ENCODE assay signal across 9 cellular contexts in genomic region chr16:57801856-57802634, GRCh38. TPM values are rescaled to one million over a fixed set of nuclear protein-coding genes. Genes with fewer than 3 reads are reported as not detected.
DNase-seq lines count a peak whose midpoint lies in the region; ATAC-seq and TF ChIP-seq lines count a peak whose summit lies in the region.
"Had no signal": no experiment of that assay in that cellular context is flagged by ENCODE, and none has a peak within 500 bp of the region (broad histone marks: within the 10 kb centered on the region; RNA-seq: fewer than 3 reads in every experiment).

A gene with protein sequence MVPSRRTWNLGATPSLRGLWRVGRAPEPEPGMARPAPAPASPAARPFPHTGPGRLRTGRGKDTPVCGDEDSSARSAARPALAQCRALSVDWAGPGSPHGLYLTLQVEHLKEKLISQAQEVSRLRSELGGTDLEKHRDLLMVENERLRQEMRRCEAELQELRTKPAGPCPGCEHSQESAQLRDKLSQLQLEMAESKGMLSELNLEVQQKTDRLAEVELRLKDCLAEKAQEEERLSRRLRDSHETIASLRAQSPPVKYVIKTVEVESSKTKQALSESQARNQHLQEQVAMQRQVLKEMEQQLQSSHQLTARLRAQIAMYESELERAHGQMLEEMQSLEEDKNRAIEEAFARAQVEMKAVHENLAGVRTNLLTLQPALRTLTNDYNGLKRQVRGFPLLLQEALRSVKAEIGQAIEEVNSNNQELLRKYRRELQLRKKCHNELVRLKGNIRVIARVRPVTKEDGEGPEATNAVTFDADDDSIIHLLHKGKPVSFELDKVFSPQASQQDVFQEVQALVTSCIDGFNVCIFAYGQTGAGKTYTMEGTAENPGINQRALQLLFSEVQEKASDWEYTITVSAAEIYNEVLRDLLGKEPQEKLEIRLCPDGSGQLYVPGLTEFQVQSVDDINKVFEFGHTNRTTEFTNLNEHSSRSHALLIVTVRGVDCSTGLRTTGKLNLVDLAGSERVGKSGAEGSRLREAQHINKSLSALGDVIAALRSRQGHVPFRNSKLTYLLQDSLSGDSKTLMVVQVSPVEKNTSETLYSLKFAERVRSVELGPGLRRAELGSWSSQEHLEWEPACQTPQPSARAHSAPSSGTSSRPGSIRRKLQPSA (minus strand): TSS chr16:57802491. CDS start chr16:57798243, 4,248 bp downstream.

- H3K27ac Mint-ChIP-seq in MCF 10A (ENCODE audit: low read depth, unreplicated experiment), result peak within 1 kb of the TSS; percentile 97

- H3K27ac ChIP-seq in gastrocnemius medialis, result peak within 1 kb of the TSS; percentile 64 to 77 (median 66)

- CTCF ChIA-PET in MCF 10A (lab: Yijun Ruan, JAX), result interaction anchor here (0.6 to 4.4 kb wide), 6 partner anchors 8 to 61 kb away, joined by 3 to 57 read pairs (median 4); no protein-coding TSS in a partner anchor

- H3K27me3 ChIP-seq in gastrocnemius medialis, result no peaks in the 10 kb centered on the region

- H3K36me3 Mint-ChIP-seq in MCF 10A (ENCODE audit: insufficient read depth, unreplicated experiment), result peaks cover 10% of the 10 kb centered on the region

- DNase-seq in Daoy (ENCODE audit: low read depth), result peak; percentile 86
- peak; percentile 67 for DNase-seq in LHCN-M2 (ENCODE audit: low read depth)
- peak; percentile 67 for DNase-seq in MCF 10A (ENCODE audit: unreplicated experiment)
- peak in 1 of 2 donors; percentile 31 for DNase-seq in gastrocnemius medialis
- no peak for DNase-seq in NAMALWA (ENCODE audit: low spot score)
- DNase-seq in NCI-H1048 (lab: John Stamatoyannopoulos, UW), result no peak

- H3K4me3 ChIP-seq in WI38 (ENCODE audit: low read depth, low read length) (peak within 1 kb of the TSS; percentile 89), iPS-18c (ENCODE audit: insufficient read depth, low read depth, low read length) (peak within 1 kb of the TSS; percentile 66), gastrocnemius medialis (peak within 1 kb of the TSS; percentile 52 to 58 (median 54))

- H3K27me3 Mint-ChIP-seq in MCF 10A (ENCODE audit: insufficient read depth, unreplicated experiment), result no peaks in the 10 kb centered on the region

- peak; percentile 5 to 6 for TF ChIP-seq POLR2A in gastrocnemius medialis (IDR thresholded peaks at IDR 0.05)

- no peak for TF ChIP-seq CTCF in WI38 (IDR thresholded peaks at IDR 0.05; ENCODE audit: low read depth, low read length)
- peak; percentile 15 for TF ChIP-seq CTCF in MCF 10A (IDR thresholded peaks at IDR 0.05; ENCODE audit: unreplicated experiment)
- peak in 4 of 5 experiments; percentile 6 to 50 (median 28) for TF ChIP-seq CTCF in gastrocnemius medialis (IDR thresholded peaks at IDR 0.05 in 4 of 5, conservative IDR thresholded peaks at IDR 0.05 in 1 of 5)

- ATAC-seq in gastrocnemius medialis, result peak; percentile 19 to 37

- intact Hi-C loops in MCF 10A (cut with micrococcal nuclease), result loop anchor here (1.0 to 5.0 kb wide), 4 partner anchors 33 to 199 kb away; partner anchors contain the start of genes USB1 and ZNF319
- intact Hi-C loops in gastrocnemius medialis (cut with DNase I; ENCODE audit: low total_unique reads), result loop anchor here (2.0 kb wide), 1 partner anchor 61 kb away; no protein-coding TSS in a partner anchor

- H3K9me3 ChIP-seq in iPS-18c (ENCODE audit: control insufficient read depth, insufficient read depth, low read length) (no peaks in the 10 kb centered on the region), gastrocnemius medialis (no peaks in the 10 kb centered on the region)

- POLR2A ChIA-PET in MCF 10A (lab: Yijun Ruan, JAX), result interaction anchor here (0.7 to 3.4 kb wide), 6 partner anchors 14 to 225 kb away, joined by 3 to 16 read pairs (median 4); no protein-coding TSS in a partner anchor

- peaks cover 50% of the 10 kb centered on the region for H3K4me1 Mint-ChIP-seq in MCF 10A (ENCODE audit: insufficient read depth, unreplicated experiment)

- in situ Hi-C loops in gastrocnemius medialis (cut with MboI; ENCODE audit: low sequenced_read_pairs in 4 of 4), result no loop called here

- H3K4me3 Mint-ChIP-seq in MCF 10A (ENCODE audit: unreplicated experiment), result peak within 1 kb of the TSS; percentile 76

- peaks cover 57 to 63% of the 10 kb centered on the region in 2 donors for H3K4me1 ChIP-seq in gastrocnemius medialis

- H3K9me3 Mint-ChIP-seq in MCF 10A (ENCODE audit: unreplicated experiment), result no peaks in the 10 kb centered on the region

- no TSS peak for BruUV-seq in MCF 10A (replicated peaks; lab: Mats Ljungman, UMichigan)

- no peaks in the 10 kb centered on the region for H3K36me3 ChIP-seq in gastrocnemius medialis

RNA-seq across cellular contexts. Expression of the gene that starts here (rescaled TPM):
- 40.9 and 53.9 TPM in 2 replicates for total RNA-seq in Daoy (2014; rRNA removed; shearing (Covaris generic))
- 76.8 and 77.4 TPM in 2 replicates for total RNA-seq in LHCN-M2 (2014; rRNA removed)
- 61.9 TPM for polyA plus RNA-seq in LHCN-M2 (2012)
- 97.1 and 120 TPM in 2 replicates for total RNA-seq in MCF 10A (2022)
- 10 to 100 TPM in 1 of 4 donors, 1 to 10 TPM in 3; 2.1 to 12.0 (median 3.2) TPM for total RNA-seq in gastrocnemius medialis
- total RNA-seq: T-helper 2 cell treated with Interferon-gamma antibody and Interleukin-4, amounts not matched to agents 100 ng/mL and 5 ng/mL, for 36 hours had no signal

Comparison
In these comparisons a context has a peak if more than half of its experiments do, and no peak if none do; other contexts are left out.
1. DNase-seq: peak in Daoy (single experiment), LHCN-M2 (single experiment) and MCF 10A (single experiment); none in NAMALWA (single experiment) and NCI-H1048 (single experiment).
2. Peak in every context shown above with its lines, with median percentiles within 50 percentile points of each other: H3K4me3 ChIP-seq.